8 cellular contexts compared by ENCODE assay signal in the genomic region with DNA sequence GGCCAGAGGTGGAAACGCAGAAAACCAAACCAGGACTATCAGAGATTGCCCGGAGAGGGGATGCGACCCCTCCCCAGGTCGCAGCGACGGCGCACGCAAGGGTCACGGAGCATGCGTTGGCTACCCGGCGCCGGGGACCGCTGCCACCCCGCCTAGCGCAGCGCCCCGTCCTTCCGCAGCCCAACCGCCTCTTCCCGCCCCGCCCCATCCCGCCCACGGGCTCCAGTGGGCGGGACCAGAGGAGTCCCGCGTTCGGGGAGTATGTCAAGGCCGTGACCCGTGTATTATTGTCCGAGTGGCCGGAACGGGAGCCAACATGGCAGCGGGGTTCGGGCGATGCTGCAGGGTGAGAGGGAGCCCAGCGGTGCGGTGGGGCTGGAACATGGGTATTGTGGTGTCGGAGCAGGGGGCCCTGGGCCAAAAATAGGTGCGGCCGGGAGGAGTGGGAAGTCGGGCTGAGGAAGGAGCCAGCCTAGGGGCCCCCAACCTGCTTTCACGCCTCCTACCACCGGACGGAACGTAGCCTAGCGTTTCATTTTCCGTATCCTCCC. TPM values are rescaled to one million over a fixed set of nuclear protein-coding genes. Genes with fewer than 3 reads are reported as not detected.
DNase-seq lines count a peak whose midpoint lies in the region; ATAC-seq and TF ChIP-seq lines count a peak whose summit lies in the region.

A gene (plus strand): TSS at position 238 of the 551 bp plus-strand sequence. CDS start 79 bp downstream, at position 317.

- H3K27me3 ChIP-seq in uterus = no peaks in the 10 kb centered on the region

- TF ChIP-seq CTCF in uterus (IDR thresholded peaks at IDR 0.05) = no peak

- intact Hi-C loops in left ventricle myocardium superior (cut with micrococcal nuclease) (no loop called here), uterus (cut with DNase I; ENCODE audit: low total_unique reads) (no loop called here)

- TF ChIP-seq POLR2A in GM15510 (IDR thresholded peaks at IDR 0.05; ENCODE audit: borderline replicate concordance, extremely low read depth, insufficient read length) (peak; percentile 97), uterus (IDR thresholded peaks at IDR 0.05) (peak; percentile 47 to 66)

- ATAC-seq in HG02798 (IDR thresholded peaks at IDR 0.05; ENCODE audit: poor library complexity, unreplicated experiment) (peak; percentile 88), left ventricle myocardium superior (peak; percentile 99)

- DNase-seq in NCI-H1417 treated with DMSO at 0.1 percent for 48 hours (lab: John Stamatoyannopoulos, UW) = peak; percentile 50
- DNase-seq in T-helper 2 cell = peak; percentile 62 to 88 (median 73)
- peak; percentile 94 for DNase-seq in left ventricle myocardium superior
- DNase-seq in putamen (ENCODE audit: low spot score) = peak; percentile 93
- DNase-seq in uterus = peak; percentile 83 to 89

- H3K4me1 ChIP-seq in uterus = peaks cover 0 to 4% of the 10 kb centered on the region in 2 donors

- no peaks in the 10 kb centered on the region for H3K36me3 ChIP-seq in uterus

- no peaks in the 10 kb centered on the region for H3K9me3 ChIP-seq in uterus

- H3K27ac ChIP-seq in angular gyrus (ENCODE audit: low read depth, low read length) (peak within 1 kb of the TSS; percentile 92), uterus (peak within 1 kb of the TSS; percentile 92 to 93)

- H3K4me3 ChIP-seq in uterus = peak within 1 kb of the TSS; percentile 72 to 83

RNA-seq across cellular contexts. Expression of the gene that starts here (rescaled TPM):
- total RNA-seq in left ventricle myocardium superior (357 TPM), uterus (100 to 1,000 TPM in 1 of 4 donors, 10 to 100 TPM in 3; 44.0 to 174 (median 65.4) TPM)

Comparison
In these comparisons a context has a peak if more than half of its experiments do, and no peak if none do; other contexts are left out.
1. Peak in every context shown above with its lines: DNase-seq, ATAC-seq, H3K4me3 ChIP-seq and H3K27ac ChIP-seq.